Comparison of ENCODE assay signal across 19 cellular contexts in the genomic region with DNA sequence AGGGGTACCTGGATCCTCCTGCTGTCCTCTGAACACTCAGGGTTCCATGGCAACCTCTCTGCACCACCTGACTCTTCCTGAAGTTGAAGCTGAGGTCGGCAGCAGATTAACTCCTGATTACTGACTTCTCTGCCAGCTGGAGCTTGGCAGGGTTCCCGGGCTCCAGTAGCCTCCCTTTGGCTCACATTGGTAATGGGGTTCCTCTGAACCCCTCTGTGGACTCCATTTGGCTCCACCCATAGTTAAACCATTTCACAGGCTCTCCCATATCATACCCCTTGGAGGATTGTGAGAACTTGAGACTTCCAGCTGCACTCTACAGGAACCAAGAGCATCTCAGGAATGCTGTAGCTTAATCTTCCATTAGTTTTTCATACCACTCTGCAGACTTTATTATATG.
DNase-seq lines count a peak whose midpoint lies in the region; ATAC-seq, FAIRE-seq and TF ChIP-seq lines count a peak whose summit lies in the region.
"Had no signal": no experiment of that assay in that cellular context is flagged by ENCODE, and none has a peak within 500 bp of the region (broad histone marks: within the 10 kb centered on the region; RNA-seq: fewer than 3 reads in every experiment).

No MANE protein-coding gene starts in this region.

- intact Hi-C loops in A673 (cut with micrococcal nuclease; ENCODE audit: unreplicated experiment) (loop anchor here (5.0 to 10.0 kb wide), 4 partner anchors 121 to 433 kb away; no protein-coding TSS in a partner anchor), esophagus muscularis mucosa (cut with DNase I) (no loop called here)

- no peak for ATAC-seq in GM18517 (IDR thresholded peaks at IDR 0.05; ENCODE audit: unreplicated experiment)
- ATAC-seq: A549 had no signal

- no peaks in the 10 kb centered on the region for H3K27me3 Mint-ChIP-seq in activated T-cell treated with anti-CD3 and anti-CD28 coated beads, Interleukin-2, amount 50 U/mL, for 24 hours

- TF ChIP-seq POLR2A in esophagus muscularis mucosa (IDR thresholded peaks at IDR 0.05; ENCODE audit: low read depth) = no peak

- DNase-seq in A673 (ENCODE audit: low spot score) = peak; percentile 77
- DNase-seq in LHCN-M2 (ENCODE audit: low read depth) = peak; percentile 32
- peak; percentile 46 for DNase-seq in NCI-H69 (lab: John Stamatoyannopoulos, UW)
- DNase-seq in astrocyte of the hippocampus (ENCODE audit: low read depth, low spot score) = peak; percentile 55
- no peak for DNase-seq in activated T-cell treated with anti-CD3 and anti-CD28 coated beads, Interleukin-2, amount 50 U/mL, for 24 hours
- no peak for DNase-seq in D721Med (ENCODE audit: insufficient read length, low spot score)
- DNase-seq in esophagus muscularis mucosa (ENCODE audit: extremely low spot score) = no peak
- DNase-seq: DMS53, NCI-H1436 treated with DMSO at 0.1 percent for 48 hours, NCI-H2029 treated with DMSO at 0.1 percent for 48 hours, NCI-H2227 treated with DMSO at 0.1 percent for 48 hours, NCI-H526 treated with DMSO at 0.1 percent for 48 hours, PC-9 had no signal

- H3K9me3 ChIP-seq in A673 (ENCODE audit: low read depth, low read length, poor library complexity, severe bottlenecking) = no peaks in the 10 kb centered on the region
- H3K9me3 ChIP-seq in esophagus muscularis mucosa = no peaks in the 10 kb centered on the region
- H3K9me3 ChIP-seq: A549, HAP-1 had no signal

- H3K27me3 ChIP-seq in A673 (replicated peaks; ENCODE audit: insufficient read depth, low read depth, low read length, poor library complexity) (no peaks in the 10 kb centered on the region), esophagus muscularis mucosa (no peaks in the 10 kb centered on the region)

- no peaks in the 10 kb centered on the region for H3K36me3 ChIP-seq in A673 (ENCODE audit: insufficient read depth, low read length, poor library complexity, severe bottlenecking)
- H3K36me3 ChIP-seq in esophagus muscularis mucosa = no peaks in the 10 kb centered on the region
- H3K36me3 ChIP-seq: HAP-1 had no signal

- H3K4me1 Mint-ChIP-seq in activated T-cell treated with anti-CD3 and anti-CD28 coated beads, Interleukin-2, amount 50 U/mL, for 24 hours (ENCODE audit: low read depth) = no peaks in the 10 kb centered on the region

- H3K27ac Mint-ChIP-seq in activated T-cell treated with anti-CD3 and anti-CD28 coated beads, Interleukin-2, amount 50 U/mL, for 24 hours = no peak overlapping the region

- H3K4me3 ChIP-seq in A673 (ENCODE audit: low read depth, low read length, poor library complexity, severe bottlenecking) (no peak overlapping the region), esophagus muscularis mucosa (no peak overlapping the region)
- H3K4me3 ChIP-seq: A549, HAP-1, PC-9 had no signal

- TF ChIP-seq EP300 in esophagus muscularis mucosa (IDR thresholded peaks at IDR 0.05) = no peak

- H3K27ac ChIP-seq in A673 (ENCODE audit: low read depth, low read length, poor library complexity, severe bottlenecking) = peak overlapping the region; percentile 32
- H3K27ac ChIP-seq in esophagus muscularis mucosa (replicated peaks in 1 of 4) = no peak overlapping the region
- H3K27ac ChIP-seq: A549, C4-2B, HL-60, PC-9 had no signal

- H3K4me3 Mint-ChIP-seq in activated T-cell treated with anti-CD3 and anti-CD28 coated beads, Interleukin-2, amount 50 U/mL, for 24 hours = no peak overlapping the region

- CTCF ChIA-PET in A673 (lab: Charles Lee) = no interaction called here

- 64% methylated on average over 2 of the region's 2 CpGs for WGBS in esophagus muscularis mucosa

- peaks cover 2% of the 10 kb centered on the region for H3K9me3 Mint-ChIP-seq in activated T-cell treated with anti-CD3 and anti-CD28 coated beads, Interleukin-2, amount 50 U/mL, for 24 hours

- FAIRE-seq in D721Med (lab: Jason Lieb, UNC) = no peak
- FAIRE-seq: A549, HTR-8/SVneo had no signal

- POLR2A ChIA-PET in A673 (lab: Charles Lee; ENCODE audit: low non-redundant PET) = interaction anchor here (0.6 kb wide), 1 partner anchor 127 kb away, joined by 4 read pairs; no protein-coding TSS in a partner anchor

- BruUV-seq in A673 (replicated peaks; lab: Mats Ljungman, UMichigan) = no TSS peak

- H3K4me1 ChIP-seq in A673 (ENCODE audit: insufficient read depth, low read length, poor library complexity, severe bottlenecking) = peaks cover 5% of the 10 kb centered on the region
- H3K4me1 ChIP-seq in esophagus muscularis mucosa = peaks cover 0 to 15% (median 14%) of the 10 kb centered on the region in 4 donors
- H3K4me1 ChIP-seq: A549, HAP-1 had no signal

- H3K36me3 Mint-ChIP-seq in activated T-cell treated with anti-CD3 and anti-CD28 coated beads, Interleukin-2, amount 50 U/mL, for 24 hours (ENCODE audit: low read depth) = no peaks in the 10 kb centered on the region

- no peak for TF ChIP-seq CTCF in A673 (conservative IDR thresholded peaks at IDR 0.05; ENCODE audit: low read depth, low read length)
- no peak for TF ChIP-seq CTCF in D721Med (IDR thresholded peaks at IDR 0.05; ENCODE audit: insufficient read depth, missing control alignments)
- no peak for TF ChIP-seq CTCF in esophagus muscularis mucosa (IDR thresholded peaks at IDR 0.05)

Comparison
In these comparisons a context has a peak if more than half of its experiments do, and no peak if none do; other contexts are left out.
1. DNase-seq: peak in A673 (single experiment), LHCN-M2 (single experiment), NCI-H69 (single experiment) and astrocyte of the hippocampus (single experiment); none in activated T-cell treated with anti-CD3 and anti-CD28 coated beads, Interleukin-2, amount 50 U/mL, for 24 hours (single experiment), D721Med (single experiment) and esophagus muscularis mucosa (single experiment).